ENCODE assay signal across 8 cellular contexts in the genomic region with DNA sequence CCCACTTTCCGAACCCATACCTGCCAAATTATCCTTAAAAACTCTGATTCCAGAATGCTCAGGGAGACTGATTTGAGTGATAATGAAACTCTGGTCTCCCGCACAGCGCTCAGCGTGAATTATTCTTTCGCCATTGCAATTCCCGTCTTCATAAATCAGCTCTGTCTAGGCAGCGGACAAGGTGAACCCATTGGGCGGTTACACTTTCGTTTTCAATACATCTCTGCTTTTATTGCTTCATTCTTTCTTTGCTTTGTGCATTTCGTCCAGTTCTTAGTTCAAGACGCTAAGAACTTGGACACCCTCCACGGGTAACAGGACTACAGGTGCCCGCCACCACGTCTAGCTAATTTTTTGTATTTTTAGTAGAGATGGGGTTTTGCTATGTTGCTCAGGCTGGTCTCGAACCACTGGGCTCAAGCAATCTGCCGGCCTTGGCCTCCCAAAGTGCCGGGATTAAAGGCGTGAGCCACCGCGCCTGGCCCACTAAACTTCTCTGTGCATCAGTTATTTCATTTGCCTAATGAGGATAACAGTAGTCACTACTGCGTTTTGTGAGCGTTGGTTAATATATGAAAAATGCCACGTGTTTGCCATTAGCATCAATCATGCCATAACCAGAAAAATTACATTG. TPM values are rescaled to one million over a fixed set of nuclear protein-coding genes. Genes with fewer than 3 reads are reported as not detected.
A peak's percentile ranks its signal among the peaks of the same experiment; 100 is the strongest.
DNase-seq lines count a peak whose midpoint lies in the region; ATAC-seq and TF ChIP-seq lines count a peak whose summit lies in the region.

No MANE protein-coding gene starts in this region.

- H3K27me3 Mint-ChIP-seq in MCF 10A (ENCODE audit: insufficient read depth, unreplicated experiment) = no peaks in the 10 kb centered on the region

- peaks cover 14% of the 10 kb centered on the region for H3K4me1 Mint-ChIP-seq in MCF 10A (ENCODE audit: insufficient read depth, unreplicated experiment)

- no peaks in the 10 kb centered on the region for H3K27me3 ChIP-seq in left ventricle myocardium inferior (ENCODE audit: low read depth)
- no peaks in the 10 kb centered on the region for H3K27me3 ChIP-seq in mononuclear cell (ENCODE audit: insufficient read depth, low read length)

- H3K4me3 Mint-ChIP-seq in MCF 10A (ENCODE audit: unreplicated experiment) = peak overlapping the region; percentile 78

- POLR2A ChIA-PET in MCF 10A (lab: Yijun Ruan, JAX) = interaction anchor here (0.5 to 1.6 kb wide), 4 partner anchors 10 to 506 kb away, joined by 3 to 5 read pairs (median 4); a partner anchor contains a TSS

- H3K4me3 ChIP-seq in left ventricle myocardium inferior (peak overlapping the region; percentile 80), mononuclear cell (ENCODE audit: low read length) (peak overlapping the region; percentile 37), urinary bladder (ENCODE audit: low read depth, low read length) (peak overlapping the region; percentile 28)

- CTCF ChIA-PET in MCF 10A (lab: Yijun Ruan, JAX) = interaction anchor here (0.8 to 3.1 kb wide), 3 partner anchors 11 to 444 kb away, joined by 4 to 16 read pairs (median 7); no protein-coding TSS in a partner anchor

- peak overlapping the region; percentile 86 for H3K27ac Mint-ChIP-seq in MCF 10A (ENCODE audit: low read depth, unreplicated experiment)

- H3K9me3 Mint-ChIP-seq in MCF 10A (ENCODE audit: unreplicated experiment) = peaks cover 7% of the 10 kb centered on the region

- 82% methylated on average over 23 of the region's 23 CpGs for WGBS in urinary bladder

- H3K4me1 ChIP-seq in left ventricle myocardium inferior (peaks cover 33% of the 10 kb centered on the region), mononuclear cell (ENCODE audit: insufficient read depth, low read length) (peaks cover 36% of the 10 kb centered on the region), urinary bladder (ENCODE audit: insufficient read depth) (no peaks in the 10 kb centered on the region)

- peaks cover 14% of the 10 kb centered on the region for H3K36me3 Mint-ChIP-seq in MCF 10A (ENCODE audit: insufficient read depth, unreplicated experiment)

- H3K27ac ChIP-seq in left ventricle myocardium inferior (replicated peaks) = peak overlapping the region; percentile 96
- no peak overlapping the region for H3K27ac ChIP-seq in urinary bladder (ENCODE audit: low read depth)

- BruUV-seq in MCF 10A (replicated peaks; lab: Mats Ljungman, UMichigan) = TSS peak; percentile 87

- H3K9me3 ChIP-seq in left ventricle myocardium inferior (replicated peaks) (no peaks in the 10 kb centered on the region), mononuclear cell (ENCODE audit: low read depth, low read length) (no peaks in the 10 kb centered on the region)

- intact Hi-C loops in left ventricle myocardium inferior (cut with micrococcal nuclease) = no loop called here
- intact Hi-C loops in Right ventricle myocardium inferior (cut with DNase I) = no loop called here
- intact Hi-C loops in MCF 10A (cut with micrococcal nuclease) = no loop called here

- ATAC-seq in Right ventricle myocardium inferior (no peak), HG03460 (IDR thresholded peaks at IDR 0.05; ENCODE audit: unreplicated experiment) (no peak)

- DNase-seq in left ventricle myocardium inferior = no peak
- no peak for DNase-seq in Right ventricle myocardium inferior (ENCODE audit: missing footprints)
- DNase-seq in MCF 10A (ENCODE audit: unreplicated experiment) = no peak
- DNase-seq in cerebellum (ENCODE audit: low spot score) = no peak
- DNase-seq in NCI-H1436 (lab: John Stamatoyannopoulos, UW) = no peak

- no peaks in the 10 kb centered on the region for H3K36me3 ChIP-seq in left ventricle myocardium inferior
- H3K36me3 ChIP-seq in urinary bladder (ENCODE audit: insufficient read depth) = no peaks in the 10 kb centered on the region

- no peak for TF ChIP-seq CTCF in left ventricle myocardium inferior (IDR thresholded peaks at IDR 0.05; ENCODE audit: borderline replicate concordance)
- TF ChIP-seq CTCF in MCF 10A (IDR thresholded peaks at IDR 0.05; ENCODE audit: unreplicated experiment) = no peak

RNA-seq across cellular contexts. Expression of a gene that starts 0.9 kb away (rescaled TPM):
- total RNA-seq in left ventricle myocardium inferior (424 TPM), Right ventricle myocardium inferior (425 TPM), MCF 10A (2022) (279 and 310 TPM in 2 replicates), mononuclear cell (217 TPM), urinary bladder (101 TPM), cerebellum (64.9 TPM)
- 205 TPM for polyA plus RNA-seq in urinary bladder

RNA-seq across cellular contexts. Expression of a gene that starts 36.3 kb away (rescaled TPM):
- total RNA-seq in left ventricle myocardium inferior (21.1 TPM), Right ventricle myocardium inferior (18.3 TPM), MCF 10A (2022) (11.8 and 14.1 TPM in 2 replicates), mononuclear cell (15.5 TPM), urinary bladder (41.0 TPM), cerebellum (30.0 TPM)
- polyA plus RNA-seq in urinary bladder = 22.0 TPM

Comparison
In these comparisons a context has a peak if more than half of its experiments do, and no peak if none do; other contexts are left out.
1. H3K4me3 ChIP-seq: peak in every context shown above with its lines; median percentile 80 in left ventricle myocardium inferior; 37 in mononuclear cell; 28 in urinary bladder.